ENCODE assay signal across 2 cellular contexts in the genomic region with DNA sequence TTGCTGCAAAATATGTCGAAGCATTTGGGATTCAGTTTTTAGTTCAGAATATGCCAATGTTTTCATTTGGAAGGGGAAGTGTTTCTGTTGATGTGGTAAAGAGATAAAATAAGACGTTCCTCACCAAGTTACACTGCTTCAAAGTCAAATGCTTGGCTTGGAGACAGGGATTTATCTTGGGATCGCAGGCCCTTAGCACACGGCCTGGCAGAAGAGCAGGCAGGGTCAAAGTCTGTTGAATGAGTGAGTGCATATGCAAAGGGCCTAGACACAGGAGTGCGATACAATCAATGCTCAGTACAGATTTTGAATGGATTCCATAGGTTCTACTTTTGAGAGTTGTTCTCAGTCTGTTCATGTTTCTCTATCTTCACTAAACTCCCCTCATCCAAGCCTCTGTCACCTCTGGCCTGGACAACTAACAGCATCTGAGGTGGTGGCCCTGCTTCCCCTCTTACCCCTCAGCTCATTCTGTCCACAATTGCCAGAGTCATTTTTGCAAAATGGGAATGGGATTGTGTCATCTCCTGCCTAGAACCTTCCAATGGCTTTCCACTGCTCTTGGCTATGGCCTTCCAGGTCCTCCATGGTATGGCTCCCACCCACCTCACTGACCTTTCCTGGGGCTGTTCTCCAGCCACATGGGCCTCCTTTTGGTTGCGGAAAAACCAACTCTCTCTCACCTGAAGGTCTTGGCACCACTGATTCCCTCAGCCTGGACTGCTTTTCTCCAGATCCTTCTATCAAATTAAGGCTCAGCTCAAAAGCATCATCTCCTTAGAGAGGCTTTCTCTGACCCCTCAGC.
TF ChIP-seq lines count a peak whose summit lies in the region.

No MANE protein-coding gene starts in this region.

TF ChIP-seq in SK-N-SH, 30 proteins besides CTCF, POLR2A, EP300 and RAD21 (continued from another document):
- TF ChIP-seq, protein P1, sequence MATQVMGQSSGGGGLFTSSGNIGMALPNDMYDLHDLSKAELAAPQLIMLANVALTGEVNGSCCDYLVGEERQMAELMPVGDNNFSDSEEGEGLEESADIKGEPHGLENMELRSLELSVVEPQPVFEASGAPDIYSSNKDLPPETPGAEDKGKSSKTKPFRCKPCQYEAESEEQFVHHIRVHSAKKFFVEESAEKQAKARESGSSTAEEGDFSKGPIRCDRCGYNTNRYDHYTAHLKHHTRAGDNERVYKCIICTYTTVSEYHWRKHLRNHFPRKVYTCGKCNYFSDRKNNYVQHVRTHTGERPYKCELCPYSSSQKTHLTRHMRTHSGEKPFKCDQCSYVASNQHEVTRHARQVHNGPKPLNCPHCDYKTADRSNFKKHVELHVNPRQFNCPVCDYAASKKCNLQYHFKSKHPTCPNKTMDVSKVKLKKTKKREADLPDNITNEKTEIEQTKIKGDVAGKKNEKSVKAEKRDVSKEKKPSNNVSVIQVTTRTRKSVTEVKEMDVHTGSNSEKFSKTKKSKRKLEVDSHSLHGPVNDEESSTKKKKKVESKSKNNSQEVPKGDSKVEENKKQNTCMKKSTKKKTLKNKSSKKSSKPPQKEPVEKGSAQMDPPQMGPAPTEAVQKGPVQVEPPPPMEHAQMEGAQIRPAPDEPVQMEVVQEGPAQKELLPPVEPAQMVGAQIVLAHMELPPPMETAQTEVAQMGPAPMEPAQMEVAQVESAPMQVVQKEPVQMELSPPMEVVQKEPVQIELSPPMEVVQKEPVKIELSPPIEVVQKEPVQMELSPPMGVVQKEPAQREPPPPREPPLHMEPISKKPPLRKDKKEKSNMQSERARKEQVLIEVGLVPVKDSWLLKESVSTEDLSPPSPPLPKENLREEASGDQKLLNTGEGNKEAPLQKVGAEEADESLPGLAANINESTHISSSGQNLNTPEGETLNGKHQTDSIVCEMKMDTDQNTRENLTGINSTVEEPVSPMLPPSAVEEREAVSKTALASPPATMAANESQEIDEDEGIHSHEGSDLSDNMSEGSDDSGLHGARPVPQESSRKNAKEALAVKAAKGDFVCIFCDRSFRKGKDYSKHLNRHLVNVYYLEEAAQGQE (IDR thresholded peaks at IDR 0.05; ENCODE audit: low read depth, low read length): no peak
- TF ChIP-seq GABPA (IDR thresholded peaks at IDR 0.05; ENCODE audit: low read depth) (no peak), TCF12 (IDR thresholded peaks at IDR 0.05) (no peak), SMC3 (IDR thresholded peaks at IDR 0.05; ENCODE audit: low read depth, low read length) (no peak), TEAD4 (IDR thresholded peaks at IDR 0.05; ENCODE audit: borderline replicate concordance, insufficient read depth) (no peak), FOSL2 (IDR thresholded peaks at IDR 0.05; ENCODE audit: borderline replicate concordance, low read depth) (no peak), POLR2AphosphoS5 (IDR thresholded peaks at IDR 0.05; ENCODE audit: low read depth, low read length) (no peak)
- TF ChIP-seq, protein P2, sequence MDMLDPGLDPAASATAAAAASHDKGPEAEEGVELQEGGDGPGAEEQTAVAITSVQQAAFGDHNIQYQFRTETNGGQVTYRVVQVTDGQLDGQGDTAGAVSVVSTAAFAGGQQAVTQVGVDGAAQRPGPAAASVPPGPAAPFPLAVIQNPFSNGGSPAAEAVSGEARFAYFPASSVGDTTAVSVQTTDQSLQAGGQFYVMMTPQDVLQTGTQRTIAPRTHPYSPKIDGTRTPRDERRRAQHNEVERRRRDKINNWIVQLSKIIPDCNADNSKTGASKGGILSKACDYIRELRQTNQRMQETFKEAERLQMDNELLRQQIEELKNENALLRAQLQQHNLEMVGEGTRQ (IDR thresholded peaks at IDR 0.05; ENCODE audit: borderline replicate concordance, low read depth, low read length): no peak
- TF ChIP-seq, protein P3, sequence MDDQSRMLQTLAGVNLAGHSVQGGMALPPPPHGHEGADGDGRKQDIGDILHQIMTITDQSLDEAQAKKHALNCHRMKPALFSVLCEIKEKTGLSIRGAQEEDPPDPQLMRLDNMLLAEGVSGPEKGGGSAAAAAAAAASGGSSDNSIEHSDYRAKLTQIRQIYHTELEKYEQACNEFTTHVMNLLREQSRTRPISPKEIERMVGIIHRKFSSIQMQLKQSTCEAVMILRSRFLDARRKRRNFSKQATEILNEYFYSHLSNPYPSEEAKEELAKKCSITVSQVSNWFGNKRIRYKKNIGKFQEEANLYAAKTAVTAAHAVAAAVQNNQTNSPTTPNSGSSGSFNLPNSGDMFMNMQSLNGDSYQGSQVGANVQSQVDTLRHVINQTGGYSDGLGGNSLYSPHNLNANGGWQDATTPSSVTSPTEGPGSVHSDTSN (IDR thresholded peaks at IDR 0.05): no peak
TF ChIP-seq in SK-N-SH: peak in this region for 0.

TF ChIP-seq in SK-N-SH treated with all-trans-retinoic acid at 6 μM for 48 hours, 23 proteins besides CTCF, POLR2A, EP300 and RAD21 (continued from another document):
- TF ChIP-seq, protein P4, sequence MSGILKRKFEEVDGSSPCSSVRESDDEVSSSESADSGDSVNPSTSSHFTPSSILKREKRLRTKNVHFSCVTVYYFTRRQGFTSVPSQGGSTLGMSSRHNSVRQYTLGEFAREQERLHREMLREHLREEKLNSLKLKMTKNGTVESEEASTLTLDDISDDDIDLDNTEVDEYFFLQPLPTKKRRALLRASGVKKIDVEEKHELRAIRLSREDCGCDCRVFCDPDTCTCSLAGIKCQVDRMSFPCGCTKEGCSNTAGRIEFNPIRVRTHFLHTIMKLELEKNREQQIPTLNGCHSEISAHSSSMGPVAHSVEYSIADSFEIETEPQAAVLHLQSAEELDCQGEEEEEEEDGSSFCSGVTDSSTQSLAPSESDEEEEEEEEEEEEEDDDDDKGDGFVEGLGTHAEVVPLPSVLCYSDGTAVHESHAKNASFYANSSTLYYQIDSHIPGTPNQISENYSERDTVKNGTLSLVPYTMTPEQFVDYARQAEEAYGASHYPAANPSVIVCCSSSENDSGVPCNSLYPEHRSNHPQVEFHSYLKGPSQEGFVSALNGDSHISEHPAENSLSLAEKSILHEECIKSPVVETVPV (CRISPR knock-in tag; IDR thresholded peaks at IDR 0.05): no peak
- TF ChIP-seq OSR1 (CRISPR knock-in tag; IDR thresholded peaks at IDR 0.05) (no peak), ZNF8 (CRISPR knock-in tag; IDR thresholded peaks at IDR 0.05) (no peak), GLIS3 (CRISPR knock-in tag; IDR thresholded peaks at IDR 0.05) (no peak), RARB (CRISPR knock-in tag; IDR thresholded peaks at IDR 0.05) (no peak), TCF4 (CRISPR knock-in tag; IDR thresholded peaks at IDR 0.05; ENCODE audit: borderline replicate concordance) (no peak), TOX (CRISPR knock-in tag; IDR thresholded peaks at IDR 0.05; ENCODE audit: borderline replicate concordance) (no peak)
TF ChIP-seq in SK-N-SH treated with all-trans-retinoic acid at 6 μM for 48 hours: peak in this region for 0.
